In the genomic region with DNA sequence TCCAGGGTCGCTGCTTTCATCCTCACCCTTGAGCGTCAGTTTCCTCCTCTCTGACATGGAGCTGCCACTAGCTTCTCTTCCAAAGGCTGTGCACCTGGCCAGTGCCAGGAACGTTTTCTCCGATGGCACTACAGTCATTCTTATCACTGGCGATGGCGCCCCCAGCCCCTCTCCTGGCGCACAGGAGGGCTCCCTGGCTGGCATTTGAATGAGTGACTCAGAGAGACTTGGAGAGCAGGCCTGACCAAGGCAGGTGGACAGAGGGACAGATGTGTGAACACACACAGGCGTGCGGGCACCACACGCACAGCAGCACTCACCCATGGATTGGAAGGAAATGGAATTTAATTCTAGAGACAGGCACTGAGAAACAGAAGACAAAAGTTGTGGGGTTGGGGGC, we compare ENCODE assay signal across 20 cellular contexts.
A peak's percentile ranks its signal among the peaks of the same experiment; 100 is the strongest.
DNase-seq lines count a peak whose midpoint lies in the region; FAIRE-seq and TF ChIP-seq lines count a peak whose summit lies in the region.
"Had no signal": no experiment of that assay in that cellular context is flagged by ENCODE, and none has a peak within 500 bp of the region (broad histone marks: within the 10 kb centered on the region; RNA-seq: fewer than 3 reads in every experiment).

No MANE protein-coding gene starts in this region.

- no peak for TF ChIP-seq EP300 in H1 (IDR thresholded peaks at IDR 0.05; ENCODE audit: borderline replicate concordance in 1 of 2, low read depth in 2 of 2, low read length in 2 of 2)

- H4K20me1 ChIP-seq in H1 (replicated peaks in 1 of 2; ENCODE audit: control insufficient read depth in 1 of 2, insufficient read depth in 2 of 2, low read length in 2 of 2): no peaks in the 10 kb centered on the region
- H4K20me1 ChIP-seq: BLaER1 had no signal

- peaks cover 7% of the 10 kb centered on the region; the same call in 1 of the 2 replicates for H3K23me2 ChIP-seq in H1 (ENCODE audit: low read depth, low read length)

- H3K4me1 Mint-ChIP-seq in brain (peaks cover 20% of the 10 kb centered on the region), endothelial cell (ENCODE audit: unreplicated experiment) (peaks cover 43% of the 10 kb centered on the region)
- H3K4me1 Mint-ChIP-seq: B cell had no signal

- no peaks in the 10 kb centered on the region for H3K79me2 ChIP-seq in H1 (ENCODE audit: control insufficient read depth in 1 of 2, insufficient read depth in 2 of 2, low read length in 2 of 2)

- no peaks in the 10 kb centered on the region for H3K36me3 Mint-ChIP-seq in brain
- peaks cover 11% of the 10 kb centered on the region for H3K36me3 Mint-ChIP-seq in endothelial cell (ENCODE audit: low read depth, unreplicated experiment)
- H3K36me3 Mint-ChIP-seq: CD4-positive, CD25-positive, alpha-beta regulatory T cell; CD8-positive, alpha-beta T cell had no signal

- no peak overlapping the region for H4K91ac ChIP-seq in H1 (replicated peaks; ENCODE audit: insufficient read length, low read length)

- FAIRE-seq in H1 (lab: Jason Lieb, UNC): no peak
- FAIRE-seq: G401.6, GM12892, H54 had no signal

- WGBS in H1 (ENCODE audit: extremely low coverage in 1 of 2, insufficient coverage in 1 of 2, insufficient read length in 1 of 2, insufficient replicate concordance in 2 of 2, low coverage in 1 of 2, low lambda C conversion rate in 2 of 2, missing lambda C conversion rate in 1 of 2), 2 experiments: 91% methylated on average over 9 of the region's 10 CpGs; no CpG with 5 or more reads in 1 of the 2 experiments

- H2BK15ac ChIP-seq in H1 (ENCODE audit: low read length): 0 out of 2 replicates have a peak overlapping the region, but pooled peaks have one; percentile 40

- H4K8ac ChIP-seq in H1 (ENCODE audit: extremely low read depth, insufficient read depth, low read length): no peak overlapping the region; the same call in 1 of the 2 replicates

- H3K56ac ChIP-seq in H1 (replicated peaks; ENCODE audit: insufficient read length, low read depth, low read length): no peak overlapping the region

- H3K14ac ChIP-seq in H1 (ENCODE audit: insufficient read length): no peak overlapping the region

- no peak overlapping the region for H3K4me3 ChIP-seq in H1 (ENCODE audit: extremely low read depth in 1 of 4, insufficient read depth in 2 of 4, low read depth in 3 of 4, low read length in 4 of 4)
- H3K4me3 ChIP-seq: BLaER1, GM23338, HAP-1 had no signal

- CTCF ChIA-PET in H1 (lab: Charles Lee; ENCODE audit: partially characterized antibody): interaction anchor here (0.7 to 2.4 kb wide), 4 partner anchors 10 to 168 kb away, joined by 3 to 8 read pairs (median 3); no protein-coding TSS in a partner anchor

- H2BK12ac ChIP-seq in H1 (ENCODE audit: low read depth, low read length): peak overlapping the region; percentile 55; the same call in 1 of the 2 replicates

- H3K27me3 Mint-ChIP-seq in brain: peaks cover 2% of the 10 kb centered on the region
- peaks cover 18% of the 10 kb centered on the region for H3K27me3 Mint-ChIP-seq in endothelial cell (ENCODE audit: unreplicated experiment)

- H3K4me2 ChIP-seq in H1 (ENCODE audit: insufficient read depth in 1 of 2, low read depth in 2 of 2, low read length in 2 of 2): no peak overlapping the region
- H3K4me2 ChIP-seq: BLaER1, GM23338 had no signal

- no peak overlapping the region for H2BK120ac ChIP-seq in H1 (replicated peaks; ENCODE audit: low read depth, low read length)

- H2BK20ac ChIP-seq in H1 (ENCODE audit: low read length): no peak overlapping the region

- no peak overlapping the region for H2AFZ ChIP-seq in H1 (ENCODE audit: low read length)

- peak overlapping the region; percentile 32; the same call in 1 of the 2 replicates for H3K18ac ChIP-seq in H1 (ENCODE audit: extremely low read depth, low read length)

- no peaks in the 10 kb centered on the region; a peak in 2 of 7 replicates for H3K27me3 ChIP-seq in H1 (replicated peaks in 1 of 4; ENCODE audit: control insufficient read depth in 3 of 4, extremely low read depth in 1 of 4, insufficient read depth in 3 of 4, low read length in 3 of 4)
- H3K27me3 ChIP-seq: BLaER1 had no signal

- H3K9me3 Mint-ChIP-seq in brain (no peaks in the 10 kb centered on the region), endothelial cell (ENCODE audit: unreplicated experiment) (no peaks in the 10 kb centered on the region)
- H3K9me3 Mint-ChIP-seq: CD4-positive, CD25-positive, alpha-beta regulatory T cell; CD8-positive, alpha-beta T cell; GM23338; HFFc6 had no signal

- no peak overlapping the region for H4K5ac ChIP-seq in H1 (ENCODE audit: insufficient read length, low read depth, low read length)

- H3K9ac ChIP-seq in H1 (replicated peaks in 1 of 4; ENCODE audit: extremely low read depth in 1 of 4, low read depth in 3 of 4, low read length in 3 of 4): no peak overlapping the region
- H3K9ac ChIP-seq: BLaER1 had no signal

- no peak for TF ChIP-seq POLR2A in H1 (IDR thresholded peaks at IDR 0.05; ENCODE audit: control extremely low read depth in 1 of 2, low read depth in 2 of 2, low read length in 2 of 2)

- H3K4me1 ChIP-seq in H1 (replicated peaks in 1 of 4; ENCODE audit: control insufficient read depth in 3 of 4, insufficient read depth in 4 of 4, low read length in 3 of 4): peaks cover 0 to 34% (median 15%) of the 10 kb centered on the region in 4 experiments; a peak in 6 of 7 replicates
- H3K4me1 ChIP-seq: Caco-2 had no signal

- no peak for TF ChIP-seq RAD21 in H1 (IDR thresholded peaks at IDR 0.05 in 1 of 2, conservative IDR thresholded peaks at IDR 0.05 in 1 of 2; ENCODE audit: low read depth in 2 of 2, low read length in 2 of 2)

- H3K4me3 Mint-ChIP-seq in brain: no peak overlapping the region
- no peak overlapping the region for H3K4me3 Mint-ChIP-seq in endothelial cell (ENCODE audit: unreplicated experiment)
- H3K4me3 Mint-ChIP-seq: B cell; CD4-positive, CD25-positive, alpha-beta regulatory T cell; CD8-positive, alpha-beta T cell; GM23338; HFFc6 had no signal

- no peak overlapping the region for H2BK5ac ChIP-seq in H1 (ENCODE audit: low read depth, low read length)

- H3K36me3 ChIP-seq in H1 (ENCODE audit: control insufficient read depth in 2 of 4, insufficient read depth in 4 of 4, low read length in 3 of 4): no peaks in the 10 kb centered on the region; a peak in 1 of 8 replicates
- H3K36me3 ChIP-seq: BLaER1, HAP-1 had no signal

- H3K23ac ChIP-seq in H1 (ENCODE audit: insufficient read length): no peak overlapping the region

- no peak for TF ChIP-seq CTCF in brain (conservative IDR thresholded peaks at IDR 0.05)
- TF ChIP-seq CTCF in H1 (IDR thresholded peaks at IDR 0.05; ENCODE audit: control extremely low read depth in 1 of 3, insufficient read depth in 1 of 3, low read depth in 1 of 3, low read length in 3 of 3): no peak
- TF ChIP-seq CTCF in endothelial cell (IDR thresholded peaks at IDR 0.05; ENCODE audit: unreplicated experiment): no peak

- H3K27ac Mint-ChIP-seq in brain (peak overlapping the region in 3 of 5 experiments; percentile 21 to 80 (median 48)), endothelial cell (ENCODE audit: unreplicated experiment) (no peak overlapping the region)
- H3K27ac Mint-ChIP-seq: B cell; CD4-positive, CD25-positive, alpha-beta regulatory T cell; CD8-positive, alpha-beta T cell; GM23338; HFFc6 had no signal

- no peak for DNase-seq in H1 (ENCODE audit: low read depth in 1 of 2, low spot score in 2 of 2)
- no peak for DNase-seq in T-helper 1 cell
- no peak for DNase-seq in activated gamma-delta T cell (lab: John Stamatoyannopoulos, UW)
- no peak for DNase-seq in endothelial cell (ENCODE audit: low spot score)
- DNase-seq: Caco-2; CD4-positive, CD25-positive, alpha-beta regulatory T cell; CD8-positive, alpha-beta T cell; DMS153; DND-41; HFFc6 had no signal

- no peak overlapping the region for H3K4ac ChIP-seq in H1 (replicated peaks; ENCODE audit: insufficient read length, low read depth, low read length)

- no peaks in the 10 kb centered on the region for H3K9me3 ChIP-seq in H1 (ENCODE audit: insufficient read depth in 2 of 2, low read depth in 1 of 2, low read length in 1 of 2)
- H3K9me3 ChIP-seq: BLaER1, Caco-2, HAP-1 had no signal

- 0 out of 2 replicates have a peak overlapping the region, but pooled peaks have one; percentile 39 for H2AK5ac ChIP-seq in H1 (ENCODE audit: low read depth, low read length)

- H3K27ac ChIP-seq in H1 (ENCODE audit: low read depth, low read length) (no peak overlapping the region), temporal lobe (ENCODE audit: low read depth, low read length) (peak overlapping the region; percentile 85)
- H3K27ac ChIP-seq: BLaER1, C4-2B had no signal

- POLR2A ChIA-PET in H1 (lab: Charles Lee; ENCODE audit: partially characterized antibody): interaction anchor here (0.7 to 1.6 kb wide), 3 partner anchors 11 to 82 kb away, joined by 3 to 10 read pairs (median 5); no protein-coding TSS in a partner anchor

- peaks cover 3% of the 10 kb centered on the region; the same call in 1 of the 2 replicates for H3K79me1 ChIP-seq in H1 (ENCODE audit: low read depth, low read length)

TF ChIP-seq in H1, 55 proteins besides CTCF, POLR2A, EP300 and RAD21:
- TF ChIP-seq BRCA1 (IDR thresholded peaks at IDR 0.05; ENCODE audit: low read depth, low read length) (no peak), KDM4A (IDR thresholded peaks at IDR 0.05; ENCODE audit: low read depth, low read length, severe bottlenecking) (no peak), TAF1 (IDR thresholded peaks at IDR 0.05; ENCODE audit: low read depth, low read length) (no peak), JUN (IDR thresholded peaks at IDR 0.05; ENCODE audit: low read depth, low read length) (no peak), POU5F1 (IDR thresholded peaks at IDR 0.05; ENCODE audit: low read depth, low read length) (no peak), NRF1 (IDR thresholded peaks at IDR 0.05; ENCODE audit: low read depth, low read length) (no peak)
- TF ChIP-seq, protein P1, sequence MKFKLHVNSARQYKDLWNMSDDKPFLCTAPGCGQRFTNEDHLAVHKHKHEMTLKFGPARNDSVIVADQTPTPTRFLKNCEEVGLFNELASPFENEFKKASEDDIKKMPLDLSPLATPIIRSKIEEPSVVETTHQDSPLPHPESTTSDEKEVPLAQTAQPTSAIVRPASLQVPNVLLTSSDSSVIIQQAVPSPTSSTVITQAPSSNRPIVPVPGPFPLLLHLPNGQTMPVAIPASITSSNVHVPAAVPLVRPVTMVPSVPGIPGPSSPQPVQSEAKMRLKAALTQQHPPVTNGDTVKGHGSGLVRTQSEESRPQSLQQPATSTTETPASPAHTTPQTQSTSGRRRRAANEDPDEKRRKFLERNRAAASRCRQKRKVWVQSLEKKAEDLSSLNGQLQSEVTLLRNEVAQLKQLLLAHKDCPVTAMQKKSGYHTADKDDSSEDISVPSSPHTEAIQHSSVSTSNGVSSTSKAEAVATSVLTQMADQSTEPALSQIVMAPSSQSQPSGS (IDR thresholded peaks at IDR 0.05; ENCODE audit: low read length): no peak
- TF ChIP-seq, protein P2, sequence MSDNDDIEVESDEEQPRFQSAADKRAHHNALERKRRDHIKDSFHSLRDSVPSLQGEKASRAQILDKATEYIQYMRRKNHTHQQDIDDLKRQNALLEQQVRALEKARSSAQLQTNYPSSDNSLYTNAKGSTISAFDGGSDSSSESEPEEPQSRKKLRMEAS (IDR thresholded peaks at IDR 0.05): no peak
